Comparison of ENCODE assay signal across 15 cellular contexts in the genomic region with DNA sequence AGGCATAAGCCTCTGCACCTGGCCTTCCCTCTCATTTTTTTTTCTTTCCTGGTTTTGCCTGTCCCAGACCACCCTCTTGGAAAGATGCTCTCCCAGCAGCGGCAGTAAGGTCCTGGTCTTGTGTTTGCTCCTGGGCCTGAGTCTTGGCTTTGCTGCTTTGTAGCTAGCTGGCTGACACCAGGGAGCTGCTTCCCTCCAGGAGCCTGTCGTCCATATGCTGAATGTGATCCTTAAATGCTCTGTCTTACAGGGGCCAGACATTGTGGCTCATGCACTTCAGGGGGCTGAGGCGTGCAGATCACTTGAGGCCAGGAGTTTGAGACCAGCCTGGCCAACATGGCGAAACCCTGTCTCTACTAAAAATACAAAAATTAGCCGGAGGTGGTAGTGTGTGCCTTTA. TPM values are rescaled to one million over a fixed set of nuclear protein-coding genes. Genes with fewer than 3 reads are reported as not detected.
A peak's percentile ranks its signal among the peaks of the same experiment; 100 is the strongest.
DNase-seq lines count a peak whose midpoint lies in the region; ATAC-seq and TF ChIP-seq lines count a peak whose summit lies in the region.
"Had no signal": no experiment of that assay in that cellular context is flagged by ENCODE, and none has a peak within 500 bp of the region (broad histone marks: within the 10 kb centered on the region; RNA-seq: fewer than 3 reads in every experiment).

No MANE protein-coding gene starts in this region.

- no peak for DNase-seq in stimulated activated naive CD8-positive, alpha-beta T cell treated with anti-CD3 and anti-CD28 coated beads, Interleukin-15, Interleukin-2, amounts not matched to agents 100 U/mL and 50 U/mL, for 24 hours
- DNase-seq in neural crest cell (ENCODE audit: low read depth, low spot score) (no peak), uterus (no peak), activated gamma-delta T cell (lab: John Stamatoyannopoulos, UW) (no peak)
- DNase-seq in activated CD4-positive, alpha-beta T cell treated with anti-CD3 and anti-CD28 coated beads for 36 hours = no peak
- DNase-seq: central memory CD4-positive, alpha-beta T cell; heart right ventricle; MM.1S; WERI-Rb-1 had no signal

- peaks cover 63% of the 10 kb centered on the region for H3K4me1 Mint-ChIP-seq in stimulated activated naive CD8-positive, alpha-beta T cell treated with anti-CD3 and anti-CD28 coated beads, Interleukin-15, Interleukin-2, amounts not matched to agents 100 ng/mL and 50 ng/mL, for 24 hours (ENCODE audit: low read depth)
- peaks cover 19% of the 10 kb centered on the region for H3K4me1 Mint-ChIP-seq in neural crest cell
- H3K4me1 Mint-ChIP-seq in activated CD4-positive, alpha-beta T cell treated with anti-CD3 and anti-CD28 coated beads for 36 hours = peaks cover 56% of the 10 kb centered on the region

- ATAC-seq in stimulated activated naive CD8-positive, alpha-beta T cell treated with anti-CD3 and anti-CD28 coated beads, Interleukin-15, Interleukin-2, amounts not matched to agents 100 U/mL and 50 U/mL, for 24 hours = no peak
- no peak for ATAC-seq in GM18873 (IDR thresholded peaks at IDR 0.05; ENCODE audit: low FRiP score, unreplicated experiment)
- no peak for ATAC-seq in activated CD4-positive, alpha-beta T cell treated with anti-CD3 and anti-CD28 coated beads for 36 hours

- CTCF ChIA-PET in activated CD4-positive, alpha-beta T cell treated with anti-CD3 and anti-CD28 coated beads for 36 hours (lab: Charles Lee) = interaction anchor here (0.9 to 1.5 kb wide), 3 partner anchors 10 to 18 kb away, joined by 3 to 4 read pairs (median 3); no protein-coding TSS in a partner anchor

- H3K9me3 Mint-ChIP-seq in stimulated activated naive CD8-positive, alpha-beta T cell treated with anti-CD3 and anti-CD28 coated beads, Interleukin-15, Interleukin-2, amounts not matched to agents 100 ng/mL and 50 ng/mL, for 24 hours = no peaks in the 10 kb centered on the region
- H3K9me3 Mint-ChIP-seq in neural crest cell = no peaks in the 10 kb centered on the region
- H3K9me3 Mint-ChIP-seq in activated CD4-positive, alpha-beta T cell treated with anti-CD3 and anti-CD28 coated beads for 36 hours (ENCODE audit: low read depth) = no peaks in the 10 kb centered on the region
- H3K9me3 Mint-ChIP-seq: activated naive CD4-positive, alpha-beta T cell treated with anti-CD3 and anti-CD28 coated beads, Interleukin-2, amount 50 U/mL, for 24 hours had no signal

- H3K9me3 ChIP-seq in esophagus (ENCODE audit: control insufficient read depth in 2 of 2, insufficient read depth in 1 of 2, low read depth in 1 of 2, low read length in 1 of 2) = no peaks in the 10 kb centered on the region
- no peaks in the 10 kb centered on the region for H3K9me3 ChIP-seq in uterus
- H3K9me3 ChIP-seq: HAP-1, heart right ventricle, neutrophil had no signal

- intact Hi-C loops in uterus (cut with DNase I; ENCODE audit: low total_unique reads) = no loop called here
- intact Hi-C loops in activated CD4-positive, alpha-beta T cell treated with anti-CD3 and anti-CD28 coated beads for 36 hours (cut with DNase I, micrococcal nuclease) = no loop called here

- peaks cover 7 to 20% of the 10 kb centered on the region in 2 donors for H3K4me1 ChIP-seq in esophagus (ENCODE audit: control insufficient read depth in 2 of 2, insufficient read depth in 2 of 2, low read length in 1 of 2)
- H3K4me1 ChIP-seq in uterus = peaks cover 0 to 9% of the 10 kb centered on the region in 2 donors

- H3K27ac ChIP-seq in esophagus (ENCODE audit: low read depth in 2 of 2, low read length in 1 of 2) = peak overlapping the region; percentile 53 to 83
- peak overlapping the region; percentile 53 to 69 for H3K27ac ChIP-seq in uterus
- H3K27ac ChIP-seq: neutrophil, WERI-Rb-1 had no signal

- H3K36me3 Mint-ChIP-seq in stimulated activated naive CD8-positive, alpha-beta T cell treated with anti-CD3 and anti-CD28 coated beads, Interleukin-15, Interleukin-2, amounts not matched to agents 100 ng/mL and 50 ng/mL, for 24 hours (ENCODE audit: low read depth) = no peaks in the 10 kb centered on the region
- H3K36me3 Mint-ChIP-seq in neural crest cell (ENCODE audit: low read depth) = no peaks in the 10 kb centered on the region
- no peaks in the 10 kb centered on the region for H3K36me3 Mint-ChIP-seq in activated CD4-positive, alpha-beta T cell treated with anti-CD3 and anti-CD28 coated beads for 36 hours (ENCODE audit: low read depth)

- POLR2A ChIA-PET in activated CD4-positive, alpha-beta T cell treated with anti-CD3 and anti-CD28 coated beads for 36 hours (lab: Charles Lee) = no interaction called here

- 54 to 65% methylated on average over 5 of the region's 5 CpGs for WGBS in esophagus, 2 donors

- no peak for TF ChIP-seq CTCF in neural crest cell (conservative IDR thresholded peaks at IDR 0.05)
- no peak for TF ChIP-seq CTCF in uterus (IDR thresholded peaks at IDR 0.05)

- H3K27me3 ChIP-seq in esophagus (ENCODE audit: control insufficient read depth in 1 of 2, insufficient read depth in 2 of 2, low read length in 2 of 2) = no peaks in the 10 kb centered on the region
- H3K27me3 ChIP-seq in uterus = no peaks in the 10 kb centered on the region
- H3K27me3 ChIP-seq: heart right ventricle, neutrophil had no signal

- H3K27ac Mint-ChIP-seq in stimulated activated naive CD8-positive, alpha-beta T cell treated with anti-CD3 and anti-CD28 coated beads, Interleukin-15, Interleukin-2, amounts not matched to agents 100 ng/mL and 50 ng/mL, for 24 hours = peak overlapping the region; percentile 7
- peak overlapping the region; percentile 28 for H3K27ac Mint-ChIP-seq in neural crest cell (ENCODE audit: unreplicated experiment)
- no peak overlapping the region for H3K27ac Mint-ChIP-seq in activated CD4-positive, alpha-beta T cell treated with anti-CD3 and anti-CD28 coated beads for 36 hours

- H3K36me3 ChIP-seq in esophagus (ENCODE audit: control insufficient read depth in 2 of 2, insufficient read depth in 2 of 2, low read length in 1 of 2) (no peaks in the 10 kb centered on the region), uterus (no peaks in the 10 kb centered on the region)
- H3K36me3 ChIP-seq: HAP-1, heart right ventricle, neutrophil, WERI-Rb-1 had no signal

- no peak overlapping the region for H3K4me3 Mint-ChIP-seq in stimulated activated naive CD8-positive, alpha-beta T cell treated with anti-CD3 and anti-CD28 coated beads, Interleukin-15, Interleukin-2, amounts not matched to agents 100 ng/mL and 50 ng/mL, for 24 hours
- no peak overlapping the region for H3K4me3 Mint-ChIP-seq in neural crest cell
- H3K4me3 Mint-ChIP-seq in activated CD4-positive, alpha-beta T cell treated with anti-CD3 and anti-CD28 coated beads for 36 hours = no peak overlapping the region
- H3K4me3 Mint-ChIP-seq: activated naive CD4-positive, alpha-beta T cell treated with anti-CD3 and anti-CD28 coated beads, Interleukin-2, amount 50 U/mL, for 24 hours had no signal

- H3K27me3 Mint-ChIP-seq in stimulated activated naive CD8-positive, alpha-beta T cell treated with anti-CD3 and anti-CD28 coated beads, Interleukin-15, Interleukin-2, amounts not matched to agents 100 ng/mL and 50 ng/mL, for 24 hours = no peaks in the 10 kb centered on the region
- H3K27me3 Mint-ChIP-seq in neural crest cell (ENCODE audit: low read depth) = no peaks in the 10 kb centered on the region
- no peaks in the 10 kb centered on the region for H3K27me3 Mint-ChIP-seq in activated CD4-positive, alpha-beta T cell treated with anti-CD3 and anti-CD28 coated beads for 36 hours
- H3K27me3 Mint-ChIP-seq: activated naive CD4-positive, alpha-beta T cell treated with anti-CD3 and anti-CD28 coated beads, Interleukin-2, amount 50 U/mL, for 24 hours had no signal

- H3K4me3 ChIP-seq in esophagus (ENCODE audit: low read depth in 1 of 2, low read length in 2 of 2) (no peak overlapping the region), uterus (no peak overlapping the region)
- H3K4me3 ChIP-seq: HAP-1, heart right ventricle had no signal

- TF ChIP-seq POLR2A in uterus (IDR thresholded peaks at IDR 0.05) = no peak

RNA-seq across cellular contexts. Expression of gene FLNB, which starts 17.2 kb away (rescaled TPM):
- polyA plus RNA-seq in esophagus = 10 to 100 TPM; 50.8 to 52.5 TPM
- total RNA-seq in neural crest cell (39.4 and 40.4 TPM in 2 replicates), uterus (100 to 1,000 TPM in 3 of 4 donors, 10 to 100 TPM in 1; 52.4 to 283 (median 148) TPM)
- 10 to 100 TPM; 25.4 to 29.1 TPM for total RNA-seq in activated CD4-positive, alpha-beta T cell treated with anti-CD3 and anti-CD28 coated beads for 36 hours
